18 cellular contexts compared by ENCODE assay signal in genomic region chr17:21677126-21677910, GRCh38. TPM values are rescaled to one million over a fixed set of nuclear protein-coding genes. Genes with fewer than 3 reads are reported as not detected.
"Had no signal": no experiment of that assay in that cellular context is flagged by ENCODE, and none has a peak within 500 bp of the region (broad histone marks: within the 10 kb centered on the region; RNA-seq: fewer than 3 reads in every experiment).

No MANE protein-coding gene starts in this region.

- H3K4me3 Mint-ChIP-seq: activated naive CD8-positive, alpha-beta T cell; brain; central memory CD8-positive, alpha-beta T cell had no signal

- H3K27ac Mint-ChIP-seq: activated naive CD8-positive, alpha-beta T cell; brain had no signal

- H3K4me1 Mint-ChIP-seq: brain; central memory CD8-positive, alpha-beta T cell had no signal

- DNase-seq: activated CD4-positive, alpha-beta T cell treated with anti-CD3 and anti-CD28 coated beads, Interleukin-2, amount 50 U/mL, for 1 hour; activated CD8-positive, alpha-beta memory T cell treated with anti-CD3 and anti-CD28 coated beads for 24 hours; activated gamma-delta T cell treated with Interleukin-2 at 50 U/mL for 16 hours; activated T-cell treated with anti-CD3 and anti-CD28 coated beads for 4 hours; cortex of kidney; effector CD8-positive, alpha-beta T cell; stimulated activated CD4-positive, alpha-beta T cell treated with anti-CD3 and anti-CD28 coated beads, Interleukin-15, amount 100 ng/mL, for 24 hours; stimulated activated CD4-positive, alpha-beta T cell treated with anti-CD3 and anti-CD28 coated beads, Interleukin-4, amount 100 ng/mL, for 1 hour; stimulated activated naive CD4-positive, alpha-beta T cell; trophoblast cell had no signal

- H3K36me3 Mint-ChIP-seq: activated naive CD8-positive, alpha-beta T cell had no signal

- H3K27me3 ChIP-seq: neutrophil had no signal

- H3K27me3 Mint-ChIP-seq: brain; central memory CD8-positive, alpha-beta T cell had no signal

- H3K4me3 ChIP-seq: lung had no signal

- H3K36me3 ChIP-seq: neutrophil had no signal

- H3K9me3 ChIP-seq: neutrophil had no signal

- H3K27ac ChIP-seq: neutrophil had no signal

RNA-seq across cellular contexts. Expression of gene KCNJ18, which starts 15.0 kb away (rescaled TPM):
- total RNA-seq: frontal cortex, lung, SK-MEL-5, skeletal muscle tissue had no signal
- polyA plus RNA-seq: lung had no signal
